In the genomic region with DNA sequence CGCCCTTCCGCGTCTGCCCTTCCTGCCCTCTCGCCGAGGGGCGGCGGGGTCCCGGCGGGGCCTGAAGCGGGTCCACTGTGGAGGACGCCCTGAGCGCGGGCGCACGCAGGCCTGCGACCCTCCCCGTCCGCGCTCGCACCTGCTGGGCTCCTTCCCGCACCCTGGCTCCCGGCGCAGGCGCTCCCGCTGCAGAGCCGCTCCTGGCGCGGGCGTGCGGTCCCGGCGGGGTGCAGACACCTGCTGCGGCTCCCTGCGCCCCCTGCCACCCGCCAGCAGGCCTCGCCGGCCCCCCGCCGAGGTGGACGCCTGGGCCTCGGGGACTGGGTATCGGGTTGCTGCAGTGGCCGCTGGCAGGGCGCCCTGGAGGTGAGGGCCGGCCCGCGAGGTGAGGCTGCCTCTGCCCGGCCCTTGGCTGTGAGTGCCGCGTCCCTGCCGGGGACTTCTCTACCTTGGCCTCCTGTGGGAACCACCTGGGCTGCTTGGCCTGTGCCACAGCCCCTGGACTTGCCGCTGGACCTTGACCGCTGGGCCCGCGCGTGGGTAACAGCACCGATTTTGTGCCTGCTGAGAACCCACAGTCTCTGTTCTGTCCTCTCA, we compare ENCODE assay signal across 1 cellular context.
TF ChIP-seq lines count a peak whose summit lies in the region.

No MANE protein-coding gene starts in this region.

TF ChIP-seq in endothelial cell of umbilical vein, 7 proteins besides CTCF, POLR2A, EP300 and RAD21:
- TF ChIP-seq MYC (IDR thresholded peaks at IDR 0.05; ENCODE audit: low read depth, low read length), result no peak
- TF ChIP-seq JUN (IDR thresholded peaks at IDR 0.05; ENCODE audit: borderline replicate concordance, insufficient read depth, insufficient read length, low read depth), result no peak
- TF ChIP-seq FOS (IDR thresholded peaks at IDR 0.05; ENCODE audit: borderline replicate concordance, insufficient read depth, low read length), result no peak
- TF ChIP-seq, protein P1, sequence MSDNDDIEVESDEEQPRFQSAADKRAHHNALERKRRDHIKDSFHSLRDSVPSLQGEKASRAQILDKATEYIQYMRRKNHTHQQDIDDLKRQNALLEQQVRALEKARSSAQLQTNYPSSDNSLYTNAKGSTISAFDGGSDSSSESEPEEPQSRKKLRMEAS (IDR thresholded peaks at IDR 0.05; ENCODE audit: insufficient read depth, insufficient read length), result no peak
- no peak for TF ChIP-seq POLR2AphosphoS5 (IDR thresholded peaks at IDR 0.05; ENCODE audit: insufficient read depth, low read depth, low read length)
- TF ChIP-seq GATA2 (IDR thresholded peaks at IDR 0.05; ENCODE audit: insufficient read depth, insufficient read length, low read depth, low read length), result no peak
- TF ChIP-seq EZH2 (IDR thresholded peaks at IDR 0.05; ENCODE audit: borderline replicate concordance, low read depth, low read length, severe bottlenecking), result no peak
